ENCODE assay signal across 1 cellular context in the genomic region with DNA sequence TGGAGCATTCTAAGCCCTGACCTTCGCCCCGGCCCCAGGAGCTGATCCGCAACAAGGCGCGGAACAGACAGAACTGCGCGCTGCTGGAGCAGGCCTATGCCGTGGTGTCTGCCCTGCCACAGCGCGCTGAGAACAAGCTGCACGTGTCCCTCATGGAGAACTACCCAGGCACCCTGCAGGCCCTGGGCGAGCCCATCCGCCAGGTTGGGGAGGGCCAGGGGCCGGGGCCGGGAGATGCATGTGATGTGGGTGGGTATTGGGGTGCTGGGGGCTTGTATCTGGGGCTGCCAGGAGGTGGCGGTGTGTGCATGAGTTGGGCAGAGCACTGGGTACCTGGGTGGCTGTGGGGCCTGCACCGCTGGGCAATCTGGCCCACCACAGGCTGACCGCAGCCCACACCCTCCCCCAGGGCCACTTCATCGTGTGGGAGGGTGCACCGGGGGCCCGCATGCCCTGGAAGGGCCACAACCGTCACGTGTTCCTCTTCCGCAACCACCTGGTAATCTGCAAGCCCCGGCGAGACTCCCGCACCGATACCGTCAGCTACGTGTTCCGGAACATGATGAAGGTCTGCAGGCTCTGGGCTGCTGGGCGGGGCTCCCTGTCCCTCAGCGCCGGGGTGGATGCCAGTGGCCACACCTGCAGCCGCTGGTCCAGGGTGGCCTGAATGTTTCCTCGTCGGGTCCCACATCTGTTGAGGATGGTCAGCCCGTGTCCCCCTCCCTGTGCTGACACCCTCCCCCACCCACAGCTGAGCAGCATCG.
TF ChIP-seq lines count a peak whose summit lies in the region.

No MANE protein-coding gene starts in this region.

TF ChIP-seq in K562, 482 proteins besides CTCF, POLR2A, EP300 and RAD21 (continued from another document and continues in another):
- TF ChIP-seq, protein P1, sequence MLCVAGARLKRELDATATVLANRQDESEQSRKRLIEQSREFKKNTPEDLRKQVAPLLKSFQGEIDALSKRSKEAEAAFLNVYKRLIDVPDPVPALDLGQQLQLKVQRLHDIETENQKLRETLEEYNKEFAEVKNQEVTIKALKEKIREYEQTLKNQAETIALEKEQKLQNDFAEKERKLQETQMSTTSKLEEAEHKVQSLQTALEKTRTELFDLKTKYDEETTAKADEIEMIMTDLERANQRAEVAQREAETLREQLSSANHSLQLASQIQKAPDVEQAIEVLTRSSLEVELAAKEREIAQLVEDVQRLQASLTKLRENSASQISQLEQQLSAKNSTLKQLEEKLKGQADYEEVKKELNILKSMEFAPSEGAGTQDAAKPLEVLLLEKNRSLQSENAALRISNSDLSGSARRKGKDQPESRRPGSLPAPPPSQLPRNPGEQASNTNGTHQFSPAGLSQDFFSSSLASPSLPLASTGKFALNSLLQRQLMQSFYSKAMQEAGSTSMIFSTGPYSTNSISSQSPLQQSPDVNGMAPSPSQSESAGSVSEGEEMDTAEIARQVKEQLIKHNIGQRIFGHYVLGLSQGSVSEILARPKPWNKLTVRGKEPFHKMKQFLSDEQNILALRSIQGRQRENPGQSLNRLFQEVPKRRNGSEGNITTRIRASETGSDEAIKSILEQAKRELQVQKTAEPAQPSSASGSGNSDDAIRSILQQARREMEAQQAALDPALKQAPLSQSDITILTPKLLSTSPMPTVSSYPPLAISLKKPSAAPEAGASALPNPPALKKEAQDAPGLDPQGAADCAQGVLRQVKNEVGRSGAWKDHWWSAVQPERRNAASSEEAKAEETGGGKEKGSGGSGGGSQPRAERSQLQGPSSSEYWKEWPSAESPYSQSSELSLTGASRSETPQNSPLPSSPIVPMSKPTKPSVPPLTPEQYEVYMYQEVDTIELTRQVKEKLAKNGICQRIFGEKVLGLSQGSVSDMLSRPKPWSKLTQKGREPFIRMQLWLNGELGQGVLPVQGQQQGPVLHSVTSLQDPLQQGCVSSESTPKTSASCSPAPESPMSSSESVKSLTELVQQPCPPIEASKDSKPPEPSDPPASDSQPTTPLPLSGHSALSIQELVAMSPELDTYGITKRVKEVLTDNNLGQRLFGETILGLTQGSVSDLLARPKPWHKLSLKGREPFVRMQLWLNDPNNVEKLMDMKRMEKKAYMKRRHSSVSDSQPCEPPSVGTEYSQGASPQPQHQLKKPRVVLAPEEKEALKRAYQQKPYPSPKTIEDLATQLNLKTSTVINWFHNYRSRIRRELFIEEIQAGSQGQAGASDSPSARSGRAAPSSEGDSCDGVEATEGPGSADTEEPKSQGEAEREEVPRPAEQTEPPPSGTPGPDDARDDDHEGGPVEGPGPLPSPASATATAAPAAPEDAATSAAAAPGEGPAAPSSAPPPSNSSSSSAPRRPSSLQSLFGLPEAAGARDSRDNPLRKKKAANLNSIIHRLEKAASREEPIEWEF (CRISPR knock-in tag; IDR thresholded peaks at IDR 0.05), result no peak
- TF ChIP-seq ZNF274 (IDR thresholded peaks at IDR 0.05; ENCODE audit: borderline replicate concordance, low read depth, low read length) (no peak), E2F3 (CRISPR knock-in tag; IDR thresholded peaks at IDR 0.05) (no peak), ATF7 (IDR thresholded peaks at IDR 0.05) (peak; percentile 91), FOXA1 (IDR thresholded peaks at IDR 0.05; ENCODE audit: borderline replicate concordance) (no peak), NCOA4 (IDR thresholded peaks at IDR 0.05; ENCODE audit: partially characterized antibody) (no peak), ZNF695 (CRISPR knock-in tag; IDR thresholded peaks at IDR 0.05) (no peak), PML (IDR thresholded peaks at IDR 0.05; ENCODE audit: low read length) (no peak), MED1 (CRISPR knock-in tag; IDR thresholded peaks at IDR 0.05; ENCODE audit: borderline replicate concordance) (no peak), MCM7 (IDR thresholded peaks at IDR 0.05) (no peak), HNRNPLL (IDR thresholded peaks at IDR 0.05; ENCODE audit: low read depth, low read length, poor library complexity, severe bottlenecking) (peak; percentile 67), ZBTB7A (IDR thresholded peaks at IDR 0.05; ENCODE audit: borderline replicate concordance, control insufficient read depth, low read depth, low read length) (peak; percentile 88), ZFPM2 (CRISPR knock-in tag; IDR thresholded peaks at IDR 0.05) (no peak), FOXJ2 (tag; IDR thresholded peaks at IDR 0.05) (no peak), ZNF699 (CRISPR knock-in tag; IDR thresholded peaks at IDR 0.05; ENCODE audit: insufficient replicate concordance) (no peak), SAP30 (IDR thresholded peaks at IDR 0.05; ENCODE audit: borderline replicate concordance, insufficient read depth, low read depth, low read length, poor library complexity, severe bottlenecking) (no peak), ZNF224 (CRISPR knock-in tag; IDR thresholded peaks at IDR 0.05) (no peak), ZBTB8A (IDR thresholded peaks at IDR 0.05; ENCODE audit: partially characterized antibody) (no peak), ERF (CRISPR knock-in tag; IDR thresholded peaks at IDR 0.05) (no peak), SREBF1 (IDR thresholded peaks at IDR 0.05; ENCODE audit: borderline replicate concordance, low read depth, low read length) (no peak), POLR2B (IDR thresholded peaks at IDR 0.05; ENCODE audit: low read depth, partially characterized antibody) (no peak), SMARCB1 (IDR thresholded peaks at IDR 0.05; ENCODE audit: insufficient read length, low read depth) (no peak)
- TF ChIP-seq, protein P2, sequence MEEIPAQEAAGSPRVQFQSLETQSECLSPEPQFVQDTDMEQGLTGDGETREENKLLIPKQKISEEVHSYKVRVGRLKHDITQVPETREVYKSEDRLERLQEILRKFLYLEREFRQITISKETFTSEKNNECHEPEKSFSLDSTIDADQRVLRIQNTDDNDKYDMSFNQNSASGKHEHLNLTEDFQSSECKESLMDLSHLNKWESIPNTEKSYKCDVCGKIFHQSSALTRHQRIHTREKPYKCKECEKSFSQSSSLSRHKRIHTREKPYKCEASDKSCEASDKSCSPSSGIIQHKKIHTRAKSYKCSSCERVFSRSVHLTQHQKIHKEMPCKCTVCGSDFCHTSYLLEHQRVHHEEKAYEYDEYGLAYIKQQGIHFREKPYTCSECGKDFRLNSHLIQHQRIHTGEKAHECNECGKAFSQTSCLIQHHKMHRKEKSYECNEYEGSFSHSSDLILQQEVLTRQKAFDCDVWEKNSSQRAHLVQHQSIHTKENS (CRISPR knock-in tag; IDR thresholded peaks at IDR 0.05), result no peak
- TF ChIP-seq, protein P3, sequence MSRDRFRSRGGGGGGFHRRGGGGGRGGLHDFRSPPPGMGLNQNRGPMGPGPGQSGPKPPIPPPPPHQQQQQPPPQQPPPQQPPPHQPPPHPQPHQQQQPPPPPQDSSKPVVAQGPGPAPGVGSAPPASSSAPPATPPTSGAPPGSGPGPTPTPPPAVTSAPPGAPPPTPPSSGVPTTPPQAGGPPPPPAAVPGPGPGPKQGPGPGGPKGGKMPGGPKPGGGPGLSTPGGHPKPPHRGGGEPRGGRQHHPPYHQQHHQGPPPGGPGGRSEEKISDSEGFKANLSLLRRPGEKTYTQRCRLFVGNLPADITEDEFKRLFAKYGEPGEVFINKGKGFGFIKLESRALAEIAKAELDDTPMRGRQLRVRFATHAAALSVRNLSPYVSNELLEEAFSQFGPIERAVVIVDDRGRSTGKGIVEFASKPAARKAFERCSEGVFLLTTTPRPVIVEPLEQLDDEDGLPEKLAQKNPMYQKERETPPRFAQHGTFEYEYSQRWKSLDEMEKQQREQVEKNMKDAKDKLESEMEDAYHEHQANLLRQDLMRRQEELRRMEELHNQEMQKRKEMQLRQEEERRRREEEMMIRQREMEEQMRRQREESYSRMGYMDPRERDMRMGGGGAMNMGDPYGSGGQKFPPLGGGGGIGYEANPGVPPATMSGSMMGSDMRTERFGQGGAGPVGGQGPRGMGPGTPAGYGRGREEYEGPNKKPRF (IDR thresholded peaks at IDR 0.05; ENCODE audit: low read depth, low read length), result no peak
- TF ChIP-seq, protein P4, sequence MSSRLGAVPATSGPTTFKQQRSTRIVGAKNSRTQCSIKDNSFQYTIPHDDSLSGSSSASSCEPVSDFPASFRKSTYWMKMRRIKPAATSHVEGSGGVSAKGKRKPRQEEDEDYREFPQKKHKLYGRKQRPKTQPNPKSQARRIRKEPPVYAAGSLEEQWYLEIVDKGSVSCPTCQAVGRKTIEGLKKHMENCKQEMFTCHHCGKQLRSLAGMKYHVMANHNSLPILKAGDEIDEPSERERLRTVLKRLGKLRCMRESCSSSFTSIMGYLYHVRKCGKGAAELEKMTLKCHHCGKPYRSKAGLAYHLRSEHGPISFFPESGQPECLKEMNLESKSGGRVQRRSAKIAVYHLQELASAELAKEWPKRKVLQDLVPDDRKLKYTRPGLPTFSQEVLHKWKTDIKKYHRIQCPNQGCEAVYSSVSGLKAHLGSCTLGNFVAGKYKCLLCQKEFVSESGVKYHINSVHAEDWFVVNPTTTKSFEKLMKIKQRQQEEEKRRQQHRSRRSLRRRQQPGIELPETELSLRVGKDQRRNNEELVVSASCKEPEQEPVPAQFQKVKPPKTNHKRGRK (tag; IDR thresholded peaks at IDR 0.05), result no peak
- TF ChIP-seq, protein P5, sequence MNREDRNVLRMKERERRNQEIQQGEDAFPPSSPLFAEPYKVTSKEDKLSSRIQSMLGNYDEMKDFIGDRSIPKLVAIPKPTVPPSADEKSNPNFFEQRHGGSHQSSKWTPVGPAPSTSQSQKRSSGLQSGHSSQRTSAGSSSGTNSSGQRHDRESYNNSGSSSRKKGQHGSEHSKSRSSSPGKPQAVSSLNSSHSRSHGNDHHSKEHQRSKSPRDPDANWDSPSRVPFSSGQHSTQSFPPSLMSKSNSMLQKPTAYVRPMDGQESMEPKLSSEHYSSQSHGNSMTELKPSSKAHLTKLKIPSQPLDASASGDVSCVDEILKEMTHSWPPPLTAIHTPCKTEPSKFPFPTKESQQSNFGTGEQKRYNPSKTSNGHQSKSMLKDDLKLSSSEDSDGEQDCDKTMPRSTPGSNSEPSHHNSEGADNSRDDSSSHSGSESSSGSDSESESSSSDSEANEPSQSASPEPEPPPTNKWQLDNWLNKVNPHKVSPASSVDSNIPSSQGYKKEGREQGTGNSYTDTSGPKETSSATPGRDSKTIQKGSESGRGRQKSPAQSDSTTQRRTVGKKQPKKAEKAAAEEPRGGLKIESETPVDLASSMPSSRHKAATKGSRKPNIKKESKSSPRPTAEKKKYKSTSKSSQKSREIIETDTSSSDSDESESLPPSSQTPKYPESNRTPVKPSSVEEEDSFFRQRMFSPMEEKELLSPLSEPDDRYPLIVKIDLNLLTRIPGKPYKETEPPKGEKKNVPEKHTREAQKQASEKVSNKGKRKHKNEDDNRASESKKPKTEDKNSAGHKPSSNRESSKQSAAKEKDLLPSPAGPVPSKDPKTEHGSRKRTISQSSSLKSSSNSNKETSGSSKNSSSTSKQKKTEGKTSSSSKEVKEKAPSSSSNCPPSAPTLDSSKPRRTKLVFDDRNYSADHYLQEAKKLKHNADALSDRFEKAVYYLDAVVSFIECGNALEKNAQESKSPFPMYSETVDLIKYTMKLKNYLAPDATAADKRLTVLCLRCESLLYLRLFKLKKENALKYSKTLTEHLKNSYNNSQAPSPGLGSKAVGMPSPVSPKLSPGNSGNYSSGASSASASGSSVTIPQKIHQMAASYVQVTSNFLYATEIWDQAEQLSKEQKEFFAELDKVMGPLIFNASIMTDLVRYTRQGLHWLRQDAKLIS (CRISPR knock-in tag; IDR thresholded peaks at IDR 0.05), result no peak
